ENCODE assay signal across 15 cellular contexts in genomic region chr15:69469467-69470191, GRCh38. TPM values are rescaled to one million over a fixed set of nuclear protein-coding genes. Genes with fewer than 3 reads are reported as not detected.
DNase-seq lines count a peak whose midpoint lies in the region; ATAC-seq and TF ChIP-seq lines count a peak whose summit lies in the region.
"Had no signal": no experiment of that assay in that cellular context is flagged by ENCODE, and none has a peak within 500 bp of the region (broad histone marks: within the 10 kb centered on the region; RNA-seq: fewer than 3 reads in every experiment).

No MANE protein-coding gene starts in this region.

- H3K4me3 Mint-ChIP-seq in activated naive CD8-positive, alpha-beta T cell treated with anti-CD3 and anti-CD28 coated beads, Interleukin-2, amount 10 ng/mL, durations not matched to agents 7 days and 5 days: peak overlapping the region; percentile 72

- H3K4me3 ChIP-seq in lower lobe of right lung: no peak overlapping the region
- no peak overlapping the region for H3K4me3 ChIP-seq in right cardiac atrium (ENCODE audit: low read length)
- H3K4me3 ChIP-seq: BLaER1, breast epithelium, MG63, SJSA1 had no signal

- intact Hi-C loops in lower lobe of right lung (cut with DNase I) (no loop called here), right cardiac atrium (cut with DNase I) (loop anchor here in 2 of 4 donors (5.0 to 10.0 kb wide), 2 partner anchors 895 to 1018 kb away; no protein-coding TSS in a partner anchor)

- H3K27ac Mint-ChIP-seq in activated naive CD8-positive, alpha-beta T cell treated with anti-CD3 and anti-CD28 coated beads, Interleukin-2, amount 10 ng/mL, durations not matched to agents 7 days and 5 days: peak overlapping the region; percentile 79

- H3K9me3 ChIP-seq in lower lobe of right lung: no peaks in the 10 kb centered on the region
- no peaks in the 10 kb centered on the region for H3K9me3 ChIP-seq in right cardiac atrium (ENCODE audit: control insufficient read depth, low read length)
- H3K9me3 ChIP-seq: BLaER1, breast epithelium, MG63, SJSA1 had no signal

- POLR2A ChIA-PET in activated naive CD8-positive, alpha-beta T cell treated with anti-CD3 and anti-CD28 coated beads, Interleukin-2, amount 10 ng/mL, durations not matched to agents 7 days and 5 days (lab: Charles Lee): interaction anchor here (1.3 to 4.7 kb wide), 3 partner anchors 16 to 630 kb away, joined by 4 to 61 read pairs (median 5); partner anchors contain the start of genes RPLP1 and TLE3

- no peak for ATAC-seq in activated naive CD8-positive, alpha-beta T cell treated with anti-CD3 and anti-CD28 coated beads, Interleukin-2, amount 10 ng/mL, durations not matched to agents 7 days and 5 days (ENCODE audit: low read depth)
- ATAC-seq in lower lobe of right lung: no peak
- no peak for ATAC-seq in HG02623 (IDR thresholded peaks at IDR 0.05; ENCODE audit: unreplicated experiment)
- no peak for ATAC-seq in right cardiac atrium
- ATAC-seq: HCT116 had no signal

- peaks cover 28% of the 10 kb centered on the region for H3K27me3 Mint-ChIP-seq in activated naive CD8-positive, alpha-beta T cell treated with anti-CD3 and anti-CD28 coated beads, Interleukin-2, amount 10 ng/mL, durations not matched to agents 7 days and 5 days

- peaks cover 34% of the 10 kb centered on the region for H3K4me1 ChIP-seq in lower lobe of right lung
- H3K4me1 ChIP-seq in right cardiac atrium (ENCODE audit: control insufficient read depth, insufficient read depth, low read length): no peaks in the 10 kb centered on the region
- H3K4me1 ChIP-seq: breast epithelium had no signal

- peak; percentile 8 for DNase-seq in GM03348 (ENCODE audit: low spot score)
- DNase-seq in activated naive CD8-positive, alpha-beta T cell treated with anti-CD3 and anti-CD28 coated beads, Interleukin-2, amount 10 ng/mL, durations not matched to agents 7 days and 5 days: no peak
- DNase-seq in lower lobe of right lung: peak; percentile 26
- no peak for DNase-seq in DMS53 treated with DMSO at 0.1 percent for 48 hours (lab: John Stamatoyannopoulos, UW; ENCODE audit: unreplicated experiment)
- DNase-seq in stimulated activated CD4-positive, alpha-beta T cell treated with anti-CD3 and anti-CD28 coated beads, Interleukin-1b, Interleukin-23, amount 100 ng/mL, for 48 hours: no peak
- DNase-seq in right cardiac atrium: no peak
- DNase-seq: MG63, NCI-H446 treated with DMSO at 0.1 percent for 48 hours, occipital lobe had no signal

- no peak for TF ChIP-seq CTCF in 22Rv1 (IDR thresholded peaks at IDR 0.05)
- no peak for TF ChIP-seq CTCF in lower lobe of right lung (IDR thresholded peaks at IDR 0.05)

- H3K27me3 ChIP-seq in lower lobe of right lung (ENCODE audit: low read depth) (no peaks in the 10 kb centered on the region), right cardiac atrium (ENCODE audit: control insufficient read depth, insufficient read depth) (no peaks in the 10 kb centered on the region)
- H3K27me3 ChIP-seq: BLaER1, breast epithelium, MG63, SJSA1 had no signal

- 96% methylated on average over 8 of the region's 8 CpGs for WGBS in right cardiac atrium

- H3K36me3 ChIP-seq in lower lobe of right lung: no peaks in the 10 kb centered on the region
- H3K36me3 ChIP-seq: BLaER1, breast epithelium, MG63, SJSA1 had no signal

- H3K36me3 Mint-ChIP-seq in activated naive CD8-positive, alpha-beta T cell treated with anti-CD3 and anti-CD28 coated beads, Interleukin-2, amount 10 ng/mL, durations not matched to agents 7 days and 5 days: no peaks in the 10 kb centered on the region

- H3K27ac ChIP-seq in 22Rv1: peak overlapping the region; percentile 98
- no peak overlapping the region for H3K27ac ChIP-seq in lower lobe of right lung
- no peak overlapping the region for H3K27ac ChIP-seq in right cardiac atrium (ENCODE audit: low read length)
- H3K27ac ChIP-seq: BLaER1, SJSA1 had no signal

- peaks cover 26% of the 10 kb centered on the region for H3K4me1 Mint-ChIP-seq in activated naive CD8-positive, alpha-beta T cell treated with anti-CD3 and anti-CD28 coated beads, Interleukin-2, amount 10 ng/mL, durations not matched to agents 7 days and 5 days

- no peaks in the 10 kb centered on the region for H3K9me3 Mint-ChIP-seq in activated naive CD8-positive, alpha-beta T cell treated with anti-CD3 and anti-CD28 coated beads, Interleukin-2, amount 10 ng/mL, durations not matched to agents 7 days and 5 days

RNA-seq across cellular contexts. Expression of gene RPLP1, which starts 17.0 kb away (rescaled TPM):
- total RNA-seq in activated naive CD8-positive, alpha-beta T cell treated with anti-CD3 and anti-CD28 coated beads, Interleukin-2, amount 10 ng/mL, durations not matched to agents 7 days and 5 days: 1,000 to 10,000 TPM; 1,785 to 1,910 TPM
- total RNA-seq in lower lobe of right lung (1,283 TPM), right cardiac atrium (1,000 to 10,000 TPM in 2 of 4 donors, 100 to 1,000 TPM in 2; 899 to 1,271 (median 999) TPM)
- polyA plus RNA-seq in right cardiac atrium: 1,013 TPM

RNA-seq across cellular contexts. Expression of gene KIF23, which starts 55.5 kb away (rescaled TPM):
- total RNA-seq in activated naive CD8-positive, alpha-beta T cell treated with anti-CD3 and anti-CD28 coated beads, Interleukin-2, amount 10 ng/mL, durations not matched to agents 7 days and 5 days: 10 to 100 TPM; 50.7 to 57.7 TPM
- total RNA-seq in lower lobe of right lung (1.3 TPM), right cardiac atrium (1 to 10 TPM in 2 of 4 donors, under 1 TPM in 2; 0.62 to 1.2 (median 0.92) TPM)
- polyA plus RNA-seq in right cardiac atrium: 0.27 TPM

Comparison
In these comparisons a context has a peak if more than half of its experiments do, and no peak if none do; other contexts are left out.
1. DNase-seq: peak in GM03348 (single experiment) and lower lobe of right lung (single experiment); none in activated naive CD8-positive, alpha-beta T cell treated with anti-CD3 and anti-CD28 coated beads, Interleukin-2, amount 10 ng/mL, durations not matched to agents 7 days and 5 days (single experiment), DMS53 treated with DMSO at 0.1 percent for 48 hours (single experiment), stimulated activated CD4-positive, alpha-beta T cell treated with anti-CD3 and anti-CD28 coated beads, Interleukin-1b, Interleukin-23, amount 100 ng/mL, for 48 hours (single experiment) and right cardiac atrium (0 of 3).
2. RNA of gene KIF23, which starts 55.5 kb away (total RNA-seq): 50.7 to 57.7 TPM in activated naive CD8-positive, alpha-beta T cell treated with anti-CD3 and anti-CD28 coated beads, Interleukin-2, amount 10 ng/mL, durations not matched to agents 7 days and 5 days; 1.3 TPM in lower lobe of right lung (single experiment) and 0.62 to 1.2 TPM in right cardiac atrium; every median in the first group is over 10 times any median in the second.